Comparison of ENCODE assay signal across 2 cellular contexts in the genomic region with DNA sequence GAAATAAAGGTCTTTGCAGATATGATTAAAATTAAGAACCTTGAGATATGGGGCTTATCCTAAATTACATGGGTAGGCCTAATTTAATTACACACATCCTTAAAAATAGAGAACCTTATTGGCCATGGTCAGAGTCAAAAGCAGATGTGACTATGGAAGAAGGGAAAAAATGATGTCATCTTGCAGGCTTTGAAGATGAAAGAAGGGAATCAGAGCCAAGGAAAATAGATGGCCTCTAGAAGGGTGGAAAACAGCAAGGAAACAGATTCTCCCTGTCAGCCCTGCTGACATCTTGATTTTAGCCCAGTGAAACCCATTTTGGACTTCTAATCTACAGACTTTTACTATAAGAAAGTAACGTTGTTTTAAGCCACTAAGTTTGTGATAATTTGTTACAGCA.
A peak's percentile ranks its signal among the peaks of the same experiment; 100 is the strongest.
TF ChIP-seq lines count a peak whose summit lies in the region.

No MANE protein-coding gene starts in this region.

TF ChIP-seq in HepG2, 621 proteins besides CTCF, POLR2A, EP300 and RAD21:
- TF ChIP-seq ZNF614 (CRISPR knock-in tag; IDR thresholded peaks at IDR 0.05; ENCODE audit: borderline replicate concordance) (no peak), ATF7 (IDR thresholded peaks at IDR 0.05) (peak; percentile 52; the same call in 1 of the 2 replicates), ATF7 (CRISPR knock-in tag; IDR thresholded peaks at IDR 0.05) (no peak)

TF ChIP-seq in endothelial cell of umbilical vein, 7 proteins besides CTCF, POLR2A, EP300 and RAD21:
- TF ChIP-seq EZH2 (IDR thresholded peaks at IDR 0.05; ENCODE audit: borderline replicate concordance, low read depth, low read length, severe bottlenecking), result no peak
- TF ChIP-seq POLR2AphosphoS5 (IDR thresholded peaks at IDR 0.05; ENCODE audit: insufficient read depth, low read depth, low read length), result no peak
- no peak for TF ChIP-seq GATA2 (IDR thresholded peaks at IDR 0.05; ENCODE audit: insufficient read depth, insufficient read length, low read depth, low read length)
- TF ChIP-seq JUN (IDR thresholded peaks at IDR 0.05; ENCODE audit: borderline replicate concordance, insufficient read depth, insufficient read length, low read depth), result no peak
